In genomic region chr1:27522148-27522859, GRCh38 we compare ENCODE assay signal across 1 cellular context.
TF ChIP-seq lines count a peak whose summit lies in the region.

No MANE protein-coding gene starts in this region.

TF ChIP-seq in HepG2, 621 proteins besides CTCF, POLR2A, EP300 and RAD21 (continued from another document and continues in another):
- TF ChIP-seq SRSF9 (IDR thresholded peaks at IDR 0.05; ENCODE audit: borderline replicate concordance, insufficient read depth, low read depth, low read length, poor library complexity, severe bottlenecking) (no peak), ZNF121 (CRISPR knock-in tag; IDR thresholded peaks at IDR 0.05) (no peak), ZNF44 (CRISPR knock-in tag; IDR thresholded peaks at IDR 0.05) (0 out of 2 replicates have a peak, but pooled peaks have one; percentile 77), ZSCAN29 (CRISPR knock-in tag; conservative IDR thresholded peaks at IDR 0.05) (peak; percentile 59; the same call in 1 of the 2 replicates), SNRNP70 (IDR thresholded peaks at IDR 0.05; ENCODE audit: low read depth, low read length) (no peak), TBX3 (IDR thresholded peaks at IDR 0.05; ENCODE audit: borderline replicate concordance) (no peak; the same call in 1 of the 2 replicates), MTERF4 (CRISPR knock-in tag; IDR thresholded peaks at IDR 0.05) (no peak), ELF3 (CRISPR knock-in tag; IDR thresholded peaks at IDR 0.05) (no peak), ZNF224 (CRISPR knock-in tag; IDR thresholded peaks at IDR 0.05) (no peak), TFDP2 (CRISPR knock-in tag; IDR thresholded peaks at IDR 0.05) (no peak), DRAP1 (CRISPR knock-in tag; IDR thresholded peaks at IDR 0.05) (no peak), HNRNPK (IDR thresholded peaks at IDR 0.05; ENCODE audit: low read depth, low read length, poor library complexity, severe bottlenecking) (no peak), ZNF775 (CRISPR knock-in tag; IDR thresholded peaks at IDR 0.05; ENCODE audit: borderline replicate concordance) (peak; percentile 74; the same call in 1 of the 2 replicates), ZNF160 (CRISPR knock-in tag; IDR thresholded peaks at IDR 0.05) (peak; percentile 9; the same call in 1 of the 2 replicates), RORA (CRISPR knock-in tag; IDR thresholded peaks at IDR 0.05) (no peak), ZNF589 (CRISPR knock-in tag; conservative IDR thresholded peaks at IDR 0.05) (peak; percentile 27; the same call in 1 of the 2 replicates), BHLHE40 (IDR thresholded peaks at IDR 0.05; ENCODE audit: low read length) (0 out of 2 replicates have a peak, but pooled peaks have one; percentile 16), CBX5 (CRISPR knock-in tag; IDR thresholded peaks at IDR 0.05; ENCODE audit: borderline replicate concordance) (no peak), EHMT2 (IDR thresholded peaks at IDR 0.05; ENCODE audit: borderline replicate concordance, low read depth, low read length) (no peak), ASH2L (IDR thresholded peaks at IDR 0.05; ENCODE audit: insufficient read length, low read depth, low read length) (peak; percentile 17), GABPB1 (CRISPR knock-in tag; IDR thresholded peaks at IDR 0.05) (no peak), ZNF20 (CRISPR knock-in tag; IDR thresholded peaks at IDR 0.05) (no peak), ZMYM4 (CRISPR knock-in tag; IDR thresholded peaks at IDR 0.05) (no peak), ZNF556 (CRISPR knock-in tag; IDR thresholded peaks at IDR 0.05; ENCODE audit: borderline replicate concordance) (no peak), ARHGAP35 (CRISPR knock-in tag; IDR thresholded peaks at IDR 0.05; ENCODE audit: borderline replicate concordance) (no peak), KDM3A (CRISPR knock-in tag; IDR thresholded peaks at IDR 0.05; ENCODE audit: low read depth) (no peak), IRX3 (CRISPR knock-in tag; IDR thresholded peaks at IDR 0.05; ENCODE audit: borderline replicate concordance, low read depth) (no peak), MEIS2 (CRISPR knock-in tag; IDR thresholded peaks at IDR 0.05) (no peak), NONO (IDR thresholded peaks at IDR 0.05) (no peak), NONO (CRISPR knock-in tag; conservative IDR thresholded peaks at IDR 0.05) (no peak), CAMTA2 (CRISPR knock-in tag; IDR thresholded peaks at IDR 0.05; ENCODE audit: borderline replicate concordance) (no peak), MTF1 (CRISPR knock-in tag; IDR thresholded peaks at IDR 0.05) (no peak), AGO1 (IDR thresholded peaks at IDR 0.05; ENCODE audit: low read depth, low read length, poor library complexity, severe bottlenecking) (no peak), KDM4B (CRISPR knock-in tag; IDR thresholded peaks at IDR 0.05) (no peak), HDAC6 (IDR thresholded peaks at IDR 0.05; ENCODE audit: low read depth, low read length) (no peak), DDIT3 (CRISPR knock-in tag; IDR thresholded peaks at IDR 0.05) (no peak), ZNF3 (CRISPR knock-in tag; IDR thresholded peaks at IDR 0.05) (no peak), ZNF792 (CRISPR knock-in tag; IDR thresholded peaks at IDR 0.05) (no peak), HMG20A (CRISPR knock-in tag; IDR thresholded peaks at IDR 0.05; ENCODE audit: borderline replicate concordance) (no peak), YY1 (IDR thresholded peaks at IDR 0.05; ENCODE audit: insufficient read depth, insufficient replicate concordance, low read depth, low read length) (no peak), FOSL1 (CRISPR knock-in tag; IDR thresholded peaks at IDR 0.05; ENCODE audit: borderline replicate concordance) (no peak), MEF2D (CRISPR knock-in tag; IDR thresholded peaks at IDR 0.05) (no peak), ZNF75D (CRISPR knock-in tag; IDR thresholded peaks at IDR 0.05; ENCODE audit: borderline replicate concordance) (no peak), TBP (CRISPR knock-in tag; IDR thresholded peaks at IDR 0.05) (no peak), BCL6 (CRISPR knock-in tag; IDR thresholded peaks at IDR 0.05) (no peak), GFI1 (CRISPR knock-in tag; IDR thresholded peaks at IDR 0.05; ENCODE audit: borderline replicate concordance) (no peak), YEATS2 (CRISPR knock-in tag; IDR thresholded peaks at IDR 0.05; ENCODE audit: borderline replicate concordance) (no peak), NFRKB (IDR thresholded peaks at IDR 0.05) (no peak), STAT5B (CRISPR knock-in tag; IDR thresholded peaks at IDR 0.05) (no peak)
- TF ChIP-seq, protein P1, sequence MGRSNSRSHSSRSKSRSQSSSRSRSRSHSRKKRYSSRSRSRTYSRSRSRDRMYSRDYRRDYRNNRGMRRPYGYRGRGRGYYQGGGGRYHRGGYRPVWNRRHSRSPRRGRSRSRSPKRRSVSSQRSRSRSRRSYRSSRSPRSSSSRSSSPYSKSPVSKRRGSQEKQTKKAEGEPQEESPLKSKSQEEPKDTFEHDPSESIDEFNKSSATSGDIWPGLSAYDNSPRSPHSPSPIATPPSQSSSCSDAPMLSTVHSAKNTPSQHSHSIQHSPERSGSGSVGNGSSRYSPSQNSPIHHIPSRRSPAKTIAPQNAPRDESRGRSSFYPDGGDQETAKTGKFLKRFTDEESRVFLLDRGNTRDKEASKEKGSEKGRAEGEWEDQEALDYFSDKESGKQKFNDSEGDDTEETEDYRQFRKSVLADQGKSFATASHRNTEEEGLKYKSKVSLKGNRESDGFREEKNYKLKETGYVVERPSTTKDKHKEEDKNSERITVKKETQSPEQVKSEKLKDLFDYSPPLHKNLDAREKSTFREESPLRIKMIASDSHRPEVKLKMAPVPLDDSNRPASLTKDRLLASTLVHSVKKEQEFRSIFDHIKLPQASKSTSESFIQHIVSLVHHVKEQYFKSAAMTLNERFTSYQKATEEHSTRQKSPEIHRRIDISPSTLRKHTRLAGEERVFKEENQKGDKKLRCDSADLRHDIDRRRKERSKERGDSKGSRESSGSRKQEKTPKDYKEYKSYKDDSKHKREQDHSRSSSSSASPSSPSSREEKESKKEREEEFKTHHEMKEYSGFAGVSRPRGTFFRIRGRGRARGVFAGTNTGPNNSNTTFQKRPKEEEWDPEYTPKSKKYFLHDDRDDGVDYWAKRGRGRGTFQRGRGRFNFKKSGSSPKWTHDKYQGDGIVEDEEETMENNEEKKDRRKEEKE (IDR thresholded peaks at IDR 0.05), result no peak
- TF ChIP-seq, protein P2, sequence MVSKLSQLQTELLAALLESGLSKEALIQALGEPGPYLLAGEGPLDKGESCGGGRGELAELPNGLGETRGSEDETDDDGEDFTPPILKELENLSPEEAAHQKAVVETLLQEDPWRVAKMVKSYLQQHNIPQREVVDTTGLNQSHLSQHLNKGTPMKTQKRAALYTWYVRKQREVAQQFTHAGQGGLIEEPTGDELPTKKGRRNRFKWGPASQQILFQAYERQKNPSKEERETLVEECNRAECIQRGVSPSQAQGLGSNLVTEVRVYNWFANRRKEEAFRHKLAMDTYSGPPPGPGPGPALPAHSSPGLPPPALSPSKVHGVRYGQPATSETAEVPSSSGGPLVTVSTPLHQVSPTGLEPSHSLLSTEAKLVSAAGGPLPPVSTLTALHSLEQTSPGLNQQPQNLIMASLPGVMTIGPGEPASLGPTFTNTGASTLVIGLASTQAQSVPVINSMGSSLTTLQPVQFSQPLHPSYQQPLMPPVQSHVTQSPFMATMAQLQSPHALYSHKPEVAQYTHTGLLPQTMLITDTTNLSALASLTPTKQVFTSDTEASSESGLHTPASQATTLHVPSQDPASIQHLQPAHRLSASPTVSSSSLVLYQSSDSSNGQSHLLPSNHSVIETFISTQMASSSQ (IDR thresholded peaks at IDR 0.05; ENCODE audit: low read depth), result no peak
- TF ChIP-seq, protein P2 (CRISPR knock-in tag; IDR thresholded peaks at IDR 0.05; ENCODE audit: borderline replicate concordance), result no peak; the same call in 1 of the 2 replicates
- TF ChIP-seq, protein P3, sequence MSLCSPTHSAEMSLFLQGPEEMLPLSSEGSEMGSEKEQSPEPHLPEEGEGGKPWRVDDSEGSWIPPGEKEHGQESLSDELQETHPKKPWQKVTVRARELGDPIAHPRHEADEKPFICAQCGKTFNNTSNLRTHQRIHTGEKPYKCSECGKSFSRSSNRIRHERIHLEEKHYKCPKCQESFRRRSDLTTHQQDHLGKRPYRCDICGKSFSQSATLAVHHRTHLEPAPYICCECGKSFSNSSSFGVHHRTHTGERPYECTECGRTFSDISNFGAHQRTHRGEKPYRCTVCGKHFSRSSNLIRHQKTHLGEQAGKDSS (CRISPR knock-in tag; IDR thresholded peaks at IDR 0.05; ENCODE audit: borderline replicate concordance, low read depth), result no peak; the same call in 1 of the 2 replicates
- TF ChIP-seq, protein P4, sequence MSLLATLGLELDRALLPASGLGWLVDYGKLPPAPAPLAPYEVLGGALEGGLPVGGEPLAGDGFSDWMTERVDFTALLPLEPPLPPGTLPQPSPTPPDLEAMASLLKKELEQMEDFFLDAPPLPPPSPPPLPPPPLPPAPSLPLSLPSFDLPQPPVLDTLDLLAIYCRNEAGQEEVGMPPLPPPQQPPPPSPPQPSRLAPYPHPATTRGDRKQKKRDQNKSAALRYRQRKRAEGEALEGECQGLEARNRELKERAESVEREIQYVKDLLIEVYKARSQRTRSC (CRISPR knock-in tag; IDR thresholded peaks at IDR 0.05; ENCODE audit: low read depth), result 0 out of 2 replicates have a peak, but pooled peaks have one; percentile 75
- TF ChIP-seq, protein P5, sequence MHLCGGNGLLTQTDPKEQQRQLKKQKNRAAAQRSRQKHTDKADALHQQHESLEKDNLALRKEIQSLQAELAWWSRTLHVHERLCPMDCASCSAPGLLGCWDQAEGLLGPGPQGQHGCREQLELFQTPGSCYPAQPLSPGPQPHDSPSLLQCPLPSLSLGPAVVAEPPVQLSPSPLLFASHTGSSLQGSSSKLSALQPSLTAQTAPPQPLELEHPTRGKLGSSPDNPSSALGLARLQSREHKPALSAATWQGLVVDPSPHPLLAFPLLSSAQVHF (CRISPR knock-in tag; IDR thresholded peaks at IDR 0.05), result no peak
- TF ChIP-seq, protein P6, sequence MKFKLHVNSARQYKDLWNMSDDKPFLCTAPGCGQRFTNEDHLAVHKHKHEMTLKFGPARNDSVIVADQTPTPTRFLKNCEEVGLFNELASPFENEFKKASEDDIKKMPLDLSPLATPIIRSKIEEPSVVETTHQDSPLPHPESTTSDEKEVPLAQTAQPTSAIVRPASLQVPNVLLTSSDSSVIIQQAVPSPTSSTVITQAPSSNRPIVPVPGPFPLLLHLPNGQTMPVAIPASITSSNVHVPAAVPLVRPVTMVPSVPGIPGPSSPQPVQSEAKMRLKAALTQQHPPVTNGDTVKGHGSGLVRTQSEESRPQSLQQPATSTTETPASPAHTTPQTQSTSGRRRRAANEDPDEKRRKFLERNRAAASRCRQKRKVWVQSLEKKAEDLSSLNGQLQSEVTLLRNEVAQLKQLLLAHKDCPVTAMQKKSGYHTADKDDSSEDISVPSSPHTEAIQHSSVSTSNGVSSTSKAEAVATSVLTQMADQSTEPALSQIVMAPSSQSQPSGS (CRISPR knock-in tag; IDR thresholded peaks at IDR 0.05), result no peak
- TF ChIP-seq, protein P7, sequence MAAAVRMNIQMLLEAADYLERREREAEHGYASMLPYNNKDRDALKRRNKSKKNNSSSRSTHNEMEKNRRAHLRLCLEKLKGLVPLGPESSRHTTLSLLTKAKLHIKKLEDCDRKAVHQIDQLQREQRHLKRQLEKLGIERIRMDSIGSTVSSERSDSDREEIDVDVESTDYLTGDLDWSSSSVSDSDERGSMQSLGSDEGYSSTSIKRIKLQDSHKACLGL (CRISPR knock-in tag; IDR thresholded peaks at IDR 0.05), result peak; percentile 74
- TF ChIP-seq, protein P8, sequence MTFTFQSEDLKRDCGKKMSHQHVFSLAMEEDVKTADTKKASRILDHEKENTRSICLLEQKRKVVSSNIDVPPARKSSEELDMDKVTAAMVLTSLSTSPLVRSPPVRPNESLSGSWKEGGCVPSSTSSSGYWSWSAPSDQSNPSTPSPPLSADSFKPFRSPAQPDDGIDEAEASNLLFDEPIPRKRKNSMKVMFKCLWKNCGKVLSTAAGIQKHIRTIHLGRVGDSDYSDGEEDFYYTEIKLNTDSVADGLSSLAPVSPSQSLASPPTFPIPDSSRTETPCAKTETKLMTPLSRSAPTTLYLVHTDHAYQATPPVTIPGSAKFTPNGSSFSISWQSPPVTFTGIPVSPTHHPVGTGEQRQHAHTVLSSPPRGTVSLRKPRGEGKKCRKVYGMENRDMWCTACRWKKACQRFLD (CRISPR knock-in tag; IDR thresholded peaks at IDR 0.05; ENCODE audit: borderline replicate concordance), result 0 out of 2 replicates have a peak, but pooled peaks have one; percentile 33
